1 cellular context compared by ENCODE assay signal in genomic region chr6:85422996-85423395, GRCh38.
TF ChIP-seq lines count a peak whose summit lies in the region.

No MANE protein-coding gene starts in this region.

TF ChIP-seq in IMR-90, 13 proteins besides CTCF, POLR2A, EP300 and RAD21:
- no peak for TF ChIP-seq BHLHE40 (IDR thresholded peaks at IDR 0.05; ENCODE audit: low read depth, low read length)
